ENCODE assay signal across 23 cellular contexts in genomic region chr19:38089440-38089839, GRCh38.
"Had no signal": no experiment of that assay in that cellular context is flagged by ENCODE, and none has a peak within 500 bp of the region (broad histone marks: within the 10 kb centered on the region; RNA-seq: fewer than 3 reads in every experiment).

No MANE protein-coding gene starts in this region.

- DNase-seq: activated CD4-positive, alpha-beta T cell treated with anti-CD3 and anti-CD28 coated beads for 48 hours; activated CD4-positive, alpha-beta T cell treated with anti-CD3 and anti-CD28 coated beads, Interleukin-2, amount 50 U/mL, for 48 hours; activated CD8-positive, alpha-beta memory T cell treated with anti-CD3 and anti-CD28 coated beads for 24 hours; activated effector memory CD4-positive, alpha-beta T cell treated with anti-CD3 and anti-CD28 coated beads, Interleukin-2, amount 50 U/mL, for 16 hours; activated naive CD4-positive, alpha-beta T cell treated with anti-CD3 and anti-CD28 coated beads, Interleukin-2, amount 10 ng/mL, durations not matched to agents 7 days and 5 days; amniotic stem cell; brain microvascular endothelial cell; central memory CD4-positive, alpha-beta T cell; effector CD4-positive, alpha-beta T cell; esophagus squamous epithelium; foreskin melanocyte; islet precursor cell; naive thymus-derived CD8-positive, alpha-beta T cell; nucleus accumbens; stimulated activated CD4-positive, alpha-beta T cell treated with anti-CD3 and anti-CD28 coated beads, Interleukin-2, amount 100 ng/mL, for 48 hours; uterus had no signal

- H3K36me3 ChIP-seq: right atrium auricular region, thoracic aorta, uterus had no signal

- ATAC-seq: activated CD4-positive, CD25-positive, alpha-beta regulatory T cell treated with anti-CD3 and anti-CD28 coated beads, Interleukin-2, amount 50 U/mL, for 24 hours; naive thymus-derived CD8-positive, alpha-beta T cell had no signal

- H2AFZ ChIP-seq: hepatocyte, parathyroid adenoma had no signal

- H3K4me2 ChIP-seq: hepatocyte had no signal

- H3K27me3 ChIP-seq: brain microvascular endothelial cell, esophagus squamous epithelium, hepatocyte, right atrium auricular region, uterus had no signal

- H3K9me3 ChIP-seq: esophagus squamous epithelium, right atrium auricular region, thoracic aorta, uterus had no signal

- H3K4me1 ChIP-seq: parathyroid adenoma, uterus had no signal

- H3K27ac ChIP-seq: brain microvascular endothelial cell, esophagus squamous epithelium, hepatocyte, parathyroid adenoma, right atrium auricular region, thoracic aorta, uterus had no signal

- H3K9ac ChIP-seq: parathyroid adenoma had no signal

- FAIRE-seq: astrocyte, TTC549 had no signal

- H3K79me2 ChIP-seq: hepatocyte, parathyroid adenoma had no signal

- H3K4me3 ChIP-seq: esophagus squamous epithelium, hepatocyte, right atrium auricular region, thoracic aorta, uterus had no signal
